ENCODE assay signal across 9 cellular contexts in the genomic region with DNA sequence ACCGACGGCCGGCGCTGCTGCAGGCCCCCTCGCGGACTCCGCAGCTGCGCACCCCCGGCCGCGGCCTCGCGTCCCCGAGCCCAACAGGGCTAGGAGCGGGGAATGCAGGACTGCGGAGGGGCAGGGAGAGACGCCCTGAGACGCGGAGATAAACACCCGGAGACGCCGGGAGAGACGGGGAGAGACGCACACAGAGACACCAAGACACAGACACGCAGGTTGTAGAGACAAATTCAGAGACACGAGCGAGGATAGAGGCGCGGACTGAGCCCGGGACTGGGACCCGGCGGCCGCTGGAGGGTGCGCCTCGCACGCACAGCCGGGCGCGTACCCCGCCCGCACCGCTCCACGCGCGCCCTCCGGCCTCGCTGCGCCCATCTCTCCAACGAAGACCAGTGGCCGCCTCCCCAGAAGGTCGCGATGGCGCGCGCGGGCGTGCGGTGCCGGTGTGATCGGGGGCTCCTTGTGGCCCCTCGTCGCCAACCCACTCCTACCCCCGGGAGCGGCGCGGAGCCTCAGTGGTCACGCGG. TPM values are rescaled to one million over a fixed set of nuclear protein-coding genes. Genes with fewer than 3 reads are reported as not detected.
A peak's percentile ranks its signal among the peaks of the same experiment; 100 is the strongest.
DNase-seq lines count a peak whose midpoint lies in the region; ATAC-seq and TF ChIP-seq lines count a peak whose summit lies in the region.
"Had no signal": no experiment of that assay in that cellular context is flagged by ENCODE, and none has a peak within 500 bp of the region (broad histone marks: within the 10 kb centered on the region; RNA-seq: fewer than 3 reads in every experiment).

No MANE protein-coding gene starts in this region.

- peaks cover 10 to 52% (median 28%) of the 10 kb centered on the region in 9 donors for H3K27me3 ChIP-seq in heart left ventricle

- no peaks in the 10 kb centered on the region for H3K36me3 ChIP-seq in heart left ventricle

- WGBS in heart left ventricle, 4 donors = 2 to 5% (median 3%) methylated on average over 39 to 68 of the region's 68 CpGs

- peak overlapping the region; percentile 81 for H3K4me3 Mint-ChIP-seq in T-helper 17 cell
- H3K4me3 Mint-ChIP-seq in progenitor cell of endocrine pancreas (ENCODE audit: low read depth) = peak overlapping the region; percentile 52

- peaks cover 0 to 23% (median 15%) of the 10 kb centered on the region in 12 donors for H3K4me1 ChIP-seq in heart left ventricle

- H3K4me3 ChIP-seq in heart left ventricle = peak overlapping the region; percentile 22 to 55 (median 48)

- no peak overlapping the region for H3K27ac Mint-ChIP-seq in T-helper 17 cell
- H3K27ac Mint-ChIP-seq in progenitor cell of endocrine pancreas = no peak overlapping the region

- H3K4me1 Mint-ChIP-seq in T-helper 17 cell (peaks cover 14% of the 10 kb centered on the region), progenitor cell of endocrine pancreas (ENCODE audit: low read depth) (peaks cover 7% of the 10 kb centered on the region)

- H3K9me3 Mint-ChIP-seq in progenitor cell of endocrine pancreas (ENCODE audit: low read depth) = no peaks in the 10 kb centered on the region

- H3K27me3 Mint-ChIP-seq in T-helper 17 cell (peaks cover 45% of the 10 kb centered on the region), progenitor cell of endocrine pancreas (peaks cover 71% of the 10 kb centered on the region)

- peak; percentile 68 for ATAC-seq in T-helper 17 cell
- ATAC-seq in heart left ventricle = peak in 2 of 4 donors; percentile 25 to 27
- ATAC-seq in HG03280 (IDR thresholded peaks at IDR 0.05; ENCODE audit: unreplicated experiment) = no peak
- ATAC-seq in GM19328 (IDR thresholded peaks at IDR 0.05; ENCODE audit: unreplicated experiment) = no peak
- no peak for ATAC-seq in HG03469 (IDR thresholded peaks at IDR 0.05; ENCODE audit: unreplicated experiment)

- DNase-seq in D341Med (ENCODE audit: low spot score) (peak; percentile 77), T-helper 17 cell (no peak), heart left ventricle (no peak), progenitor cell of endocrine pancreas (ENCODE audit: low spot score, unreplicated experiment) (no peak), NCI-H2107 (lab: John Stamatoyannopoulos, UW) (no peak)

- peak in 1 of 12 donors; percentile 13 for TF ChIP-seq CTCF in heart left ventricle (IDR thresholded peaks at IDR 0.05)
- no peak for TF ChIP-seq CTCF in progenitor cell of endocrine pancreas (IDR thresholded peaks at IDR 0.05; ENCODE audit: unreplicated experiment)

- H3K36me3 Mint-ChIP-seq in T-helper 17 cell (ENCODE audit: low read depth) (peaks cover 6% of the 10 kb centered on the region), progenitor cell of endocrine pancreas (ENCODE audit: insufficient read depth) (no peaks in the 10 kb centered on the region)

- intact Hi-C loops in heart left ventricle (cut with DNase I) = no loop called here

- H3K9me3 ChIP-seq in T-helper 17 cell (ENCODE audit: control insufficient read depth, low read length, poor library complexity, severe bottlenecking) = no peaks in the 10 kb centered on the region
- H3K9me3 ChIP-seq in heart left ventricle = no peaks in the 10 kb centered on the region

- no peak overlapping the region for H3K27ac ChIP-seq in heart left ventricle

- no peak for TF ChIP-seq POLR2A in heart left ventricle (IDR thresholded peaks at IDR 0.05)

RNA-seq across cellular contexts. Expression of gene STAC2, which starts 0.9 kb away (rescaled TPM):
- total RNA-seq in T-helper 17 cell (not detected), heart left ventricle (1 to 10 TPM in 2 of 9 donors, under 1 TPM in 7; 0.16 to 3.6 (median 0.33) TPM), progenitor cell of endocrine pancreas (not detected in 2 replicates)
- 1 to 10 TPM in 1 of 2 donors, under 1 TPM in 1; 0.76 to 5.3 TPM for polyA plus RNA-seq in heart left ventricle
- total RNA-seq: bronchial epithelial cell had no signal

RNA-seq across cellular contexts. Expression of gene RPL19, which starts 24.8 kb away (rescaled TPM):
- total RNA-seq in T-helper 17 cell = 1,000 to 10,000 TPM; 3,035 to 3,199 TPM
- 1,000 to 10,000 TPM in 6 of 9 donors, 100 to 1,000 TPM in 3; 836 to 1,525 (median 1,097) TPM for total RNA-seq in heart left ventricle
- 1,000 to 10,000 TPM; 1,669 to 2,599 TPM for polyA plus RNA-seq in heart left ventricle
- total RNA-seq in progenitor cell of endocrine pancreas = 1,229 and 1,297 TPM in 2 replicates

RNA-seq across cellular contexts. Expression of gene CACNB1, which starts 27.4 kb away (rescaled TPM):
- total RNA-seq in T-helper 17 cell (10 to 100 TPM; 21.4 to 21.9 TPM), heart left ventricle (10 to 100 TPM in 1 of 9 donors, 1 to 10 TPM in 8; 4.3 to 13.4 (median 7.1) TPM), progenitor cell of endocrine pancreas (11.3 and 13.8 TPM in 2 replicates)
- polyA plus RNA-seq in heart left ventricle = 10 to 100 TPM in 1 of 2 donors, 1 to 10 TPM in 1; 6.1 to 14.3 TPM

RNA-seq across cellular contexts. Expression of gene ARL5C, which starts 58.9 kb away (rescaled TPM):
- total RNA-seq in T-helper 17 cell (not detected), heart left ventricle (not detected), progenitor cell of endocrine pancreas (not detected in 2 replicates)
- not detected for polyA plus RNA-seq in heart left ventricle
- total RNA-seq: bronchial epithelial cell had no signal
